ENCODE assay signal across 24 cellular contexts in genomic region chr3:151218136-151218535, GRCh38. TPM values are rescaled to one million over a fixed set of nuclear protein-coding genes. Genes with fewer than 3 reads are reported as not detected.
DNase-seq lines count a peak whose midpoint lies in the region; ATAC-seq, FAIRE-seq and TF ChIP-seq lines count a peak whose summit lies in the region.
"Had no signal": no experiment of that assay in that cellular context is flagged by ENCODE, and none has a peak within 500 bp of the region (broad histone marks: within the 10 kb centered on the region; RNA-seq: fewer than 3 reads in every experiment).

No MANE protein-coding gene starts in this region.

- H3K9me3 ChIP-seq in osteoblast (ENCODE audit: low read depth, low read length) (no peaks in the 10 kb centered on the region), spleen (peaks cover 0 to 3% (median 0%) of the 10 kb centered on the region in 8 donors)

- H3K27me3 ChIP-seq in bronchial epithelial cell (ENCODE audit: control insufficient read depth, insufficient read depth, low read length) (no peaks in the 10 kb centered on the region), osteoblast (ENCODE audit: insufficient read depth, low read length) (no peaks in the 10 kb centered on the region), spleen (replicated peaks in 1 of 7) (no peaks in the 10 kb centered on the region)

- no peaks in the 10 kb centered on the region for H4K20me1 ChIP-seq in osteoblast (ENCODE audit: insufficient read depth, low read length)

- H3K27ac Mint-ChIP-seq in activated CD4-positive, alpha-beta memory T cell treated with anti-CD3 and anti-CD28 coated beads, Interleukin-2, amount 10 ng/mL, durations not matched to agents 7 days and 5 days: no peak overlapping the region
- H3K27ac Mint-ChIP-seq: B cell, GM23338 had no signal

- no peaks in the 10 kb centered on the region for H3K79me2 ChIP-seq in osteoblast (ENCODE audit: insufficient read depth, low read length)

- DNase-seq in Ammon's horn (ENCODE audit: low spot score) (peak; percentile 16), NCI-H82 treated with DMSO at 0.1 percent for 48 hours (lab: John Stamatoyannopoulos, UW; ENCODE audit: unreplicated experiment) (peak; percentile 23), bronchial epithelial cell (ENCODE audit: low read depth) (peak; percentile 30), osteoblast (ENCODE audit: insufficient read length, low spot score, missing footprints) (no peak), COLO829 (ENCODE audit: low spot score) (no peak), spleen (no peak)
- DNase-seq in activated CD4-positive, alpha-beta memory T cell treated with anti-CD3 and anti-CD28 coated beads, Interleukin-2, amount 10 ng/mL, durations not matched to agents 7 days and 5 days: no peak
- DNase-seq: DMS79, HCEC 1CT, MM.1S, NCI-H1092, NCI-H187 treated with DMSO at 0.1 percent for 48 hours, NCI-H2107, NCI-H69, PC-9, SIG-M5, T-helper 1 cell had no signal

- H3K36me3 Mint-ChIP-seq in activated CD4-positive, alpha-beta memory T cell treated with anti-CD3 and anti-CD28 coated beads, Interleukin-2, amount 10 ng/mL, durations not matched to agents 7 days and 5 days (ENCODE audit: low read depth): peaks cover 29% of the 10 kb centered on the region

- peak overlapping the region; percentile 11 for H3K27ac ChIP-seq in osteoblast (ENCODE audit: low read depth, low read length)
- no peak overlapping the region for H3K27ac ChIP-seq in spleen
- H3K27ac ChIP-seq: PC-9, RWPE1 had no signal

- H3K4me1 ChIP-seq in osteoblast (ENCODE audit: insufficient read depth, low read length) (peaks cover 22% of the 10 kb centered on the region), spleen (no peaks in the 10 kb centered on the region)

- no peak for TF ChIP-seq POLR2A in spleen (IDR thresholded peaks at IDR 0.05)

- peaks cover 22% of the 10 kb centered on the region for H3K9me3 Mint-ChIP-seq in activated CD4-positive, alpha-beta memory T cell treated with anti-CD3 and anti-CD28 coated beads, Interleukin-2, amount 10 ng/mL, durations not matched to agents 7 days and 5 days

- no peak overlapping the region for H3K4me2 ChIP-seq in osteoblast (ENCODE audit: insufficient read depth, low read length)
- H3K4me2 ChIP-seq: GM23338, PC-9 had no signal

- no peak for FAIRE-seq in bronchial epithelial cell (lab: Jason Lieb, UNC)

- H3K4me3 ChIP-seq in bronchial epithelial cell (ENCODE audit: low read depth, low read length) (no peak overlapping the region), osteoblast (ENCODE audit: insufficient read depth, low read length) (no peak overlapping the region), spleen (no peak overlapping the region)
- H3K4me3 ChIP-seq: GM23338, PC-9 had no signal

- 50 to 78% (median 60%) methylated on average over 1 of the region's 1 CpG for WGBS in spleen, 5 donors

- intact Hi-C loops in spleen (cut with DNase I; ENCODE audit: low total_unique reads): no loop called here

- H3K27me3 Mint-ChIP-seq in activated CD4-positive, alpha-beta memory T cell treated with anti-CD3 and anti-CD28 coated beads, Interleukin-2, amount 10 ng/mL, durations not matched to agents 7 days and 5 days: no peaks in the 10 kb centered on the region
- H3K27me3 Mint-ChIP-seq: B cell had no signal

- H2AFZ ChIP-seq in osteoblast (ENCODE audit: low read length): no peak overlapping the region
- H2AFZ ChIP-seq: GM23338, PC-9 had no signal

- POLR2A ChIA-PET in activated CD4-positive, alpha-beta memory T cell treated with anti-CD3 and anti-CD28 coated beads, Interleukin-2, amount 10 ng/mL, durations not matched to agents 7 days and 5 days (lab: Charles Lee): no interaction called here

- no peaks in the 10 kb centered on the region for H3K36me3 ChIP-seq in bronchial epithelial cell (ENCODE audit: control insufficient read depth, insufficient read depth, low read length)
- H3K36me3 ChIP-seq in osteoblast (ENCODE audit: insufficient read depth, low read length): no peaks in the 10 kb centered on the region
- no peaks in the 10 kb centered on the region for H3K36me3 ChIP-seq in spleen

- TF ChIP-seq CTCF in bronchial epithelial cell (IDR thresholded peaks at IDR 0.05; ENCODE audit: insufficient read depth, low read length, severe bottlenecking): no peak
- TF ChIP-seq CTCF in osteoblast (IDR thresholded peaks at IDR 0.05; ENCODE audit: extremely low read depth, low read depth, low read length): no peak
- TF ChIP-seq CTCF in spleen (IDR thresholded peaks at IDR 0.05 in 8 of 11, conservative IDR thresholded peaks at IDR 0.05 in 3 of 11): no peak

- peaks cover 7% of the 10 kb centered on the region for H3K4me1 Mint-ChIP-seq in activated CD4-positive, alpha-beta memory T cell treated with anti-CD3 and anti-CD28 coated beads, Interleukin-2, amount 10 ng/mL, durations not matched to agents 7 days and 5 days
- H3K4me1 Mint-ChIP-seq: B cell had no signal

- CTCF ChIA-PET in activated CD4-positive, alpha-beta memory T cell treated with anti-CD3 and anti-CD28 coated beads, Interleukin-2, amount 10 ng/mL, durations not matched to agents 7 days and 5 days (lab: Charles Lee): interaction anchor here (1.0 to 3.4 kb wide), 4 partner anchors 9 to 50 kb away, joined by 3 to 23 read pairs (median 4); no protein-coding TSS in a partner anchor

- no peak for ATAC-seq in HG02798 (IDR thresholded peaks at IDR 0.05; ENCODE audit: poor library complexity, unreplicated experiment)

- H3K4me3 Mint-ChIP-seq in activated CD4-positive, alpha-beta memory T cell treated with anti-CD3 and anti-CD28 coated beads, Interleukin-2, amount 10 ng/mL, durations not matched to agents 7 days and 5 days: no peak overlapping the region
- H3K4me3 Mint-ChIP-seq: B cell, GM23338 had no signal

RNA-seq across cellular contexts. Expression of gene GPR171, which starts 15.1 kb away (rescaled TPM):
- total RNA-seq in bronchial epithelial cell (not detected in 2 replicates), osteoblast (not detected in 2 replicates), spleen (10 to 100 TPM in 5 of 7 donors, 1 to 10 TPM in 2; 8.8 to 40.4 (median 14.3) TPM)
- polyA plus RNA-seq in spleen: 1 to 10 TPM; 2.7 to 9.1 (median 2.9) TPM
- 100 to 1,000 TPM; 204 to 222 TPM for total RNA-seq in activated CD4-positive, alpha-beta memory T cell treated with anti-CD3 and anti-CD28 coated beads, Interleukin-2, amount 10 ng/mL, durations not matched to agents 7 days and 5 days
- total RNA-seq: A172, GM23338, LHCN-M2, NCI-H460, PC-9 had no signal

Comparison
In these comparisons a context has a peak if more than half of its experiments do, and no peak if none do; other contexts are left out.
1. DNase-seq: peak in Ammon's horn (single experiment), NCI-H82 treated with DMSO at 0.1 percent for 48 hours (single experiment) and bronchial epithelial cell (single experiment); none in osteoblast (single experiment), COLO829 (single experiment), spleen (single experiment) and activated CD4-positive, alpha-beta memory T cell treated with anti-CD3 and anti-CD28 coated beads, Interleukin-2, amount 10 ng/mL, durations not matched to agents 7 days and 5 days (single experiment).